8 cellular contexts compared by ENCODE assay signal in the genomic region with DNA sequence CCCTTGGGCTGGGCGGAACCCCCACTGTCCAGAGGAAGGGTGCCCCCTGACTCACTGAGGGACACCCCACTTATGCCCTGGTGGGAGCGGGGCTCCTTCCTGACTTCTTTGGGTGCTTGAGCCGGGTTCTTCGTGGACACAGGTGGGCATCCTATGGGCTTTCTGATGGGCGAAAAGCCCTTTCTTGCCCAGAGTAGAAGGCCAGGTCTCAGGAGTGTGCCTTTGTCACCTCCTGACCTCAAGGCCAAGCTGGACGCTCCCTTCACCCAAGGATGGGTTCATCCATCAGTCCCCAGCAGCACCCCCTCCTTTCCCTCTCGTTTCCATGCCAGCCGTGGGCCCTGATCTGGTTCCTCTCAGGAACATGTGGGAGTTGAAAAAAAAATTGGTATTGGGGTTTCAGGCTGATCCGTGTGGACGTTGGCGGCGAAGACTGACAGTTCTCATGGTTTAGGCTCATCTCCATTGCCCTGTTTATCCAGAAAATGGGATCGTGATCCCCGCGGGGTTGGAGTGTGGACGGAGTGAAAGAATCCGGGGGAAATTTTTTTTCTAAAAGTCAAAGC. TPM values are rescaled to one million over a fixed set of nuclear protein-coding genes. Genes with fewer than 3 reads are reported as not detected.
DNase-seq lines count a peak whose midpoint lies in the region; ATAC-seq and TF ChIP-seq lines count a peak whose summit lies in the region.

No MANE protein-coding gene starts in this region.

- H3K27ac ChIP-seq in brain microvascular endothelial cell, result peak overlapping the region; percentile 74

- peaks cover 24% of the 10 kb centered on the region for H3K4me1 Mint-ChIP-seq in Caco-2 (ENCODE audit: low read depth, unreplicated experiment)

- DNase-seq in Caco-2 (no peak), KBM-7 (peak; percentile 30), brain microvascular endothelial cell (no peak), mucosa of descending colon (no peak), HCEC 1CT (no peak), GM19238 (ENCODE audit: insufficient read length, low spot score) (no peak), NCI-H524 treated with DMSO at 0.1 percent for 48 hours (lab: John Stamatoyannopoulos, UW) (no peak)

- H3K27me3 Mint-ChIP-seq in Caco-2 (ENCODE audit: insufficient read depth, unreplicated experiment), result no peaks in the 10 kb centered on the region

- ATAC-seq in mucosa of descending colon (no peak), HG03280 (IDR thresholded peaks at IDR 0.05; ENCODE audit: unreplicated experiment) (no peak)

- CTCF ChIA-PET in Caco-2 (lab: Charles Lee), result interaction anchor here (2.1 to 3.2 kb wide), 2 partner anchors 12 to 125 kb away, joined by 8 to 10 read pairs; no protein-coding TSS in a partner anchor

- H3K9me3 ChIP-seq in Caco-2 (no peaks in the 10 kb centered on the region), mucosa of descending colon (no peaks in the 10 kb centered on the region)

- intact Hi-C loops in Caco-2 (cut with micrococcal nuclease; ENCODE audit: unreplicated experiment), result loop anchor here (5.0 kb wide), 1 partner anchor 49 kb away; no protein-coding TSS in a partner anchor
- intact Hi-C loops in mucosa of descending colon (cut with DNase I, micrococcal nuclease), result loop anchor here in 1 of 2 donors (10.0 kb wide), 1 partner anchor 46 kb away; no protein-coding TSS in a partner anchor

- TF ChIP-seq CTCF in Caco-2 (IDR thresholded peaks at IDR 0.05; ENCODE audit: insufficient read depth in 1 of 2, low read depth in 1 of 2, low read length in 1 of 2, severe bottlenecking in 1 of 2, unreplicated experiment in 1 of 2) (no peak), brain microvascular endothelial cell (IDR thresholded peaks at IDR 0.05; ENCODE audit: low read depth, low read length, missing control alignments) (no peak), mucosa of descending colon (IDR thresholded peaks at IDR 0.05) (no peak)

- H3K27me3 ChIP-seq in Caco-2 (replicated peaks; ENCODE audit: control insufficient read depth, insufficient read depth, low read length) (no peaks in the 10 kb centered on the region), brain microvascular endothelial cell (replicated peaks) (no peaks in the 10 kb centered on the region)

- H3K9me3 Mint-ChIP-seq in Caco-2 (ENCODE audit: unreplicated experiment), result no peaks in the 10 kb centered on the region

- H3K36me3 ChIP-seq in Caco-2 (ENCODE audit: control insufficient read depth, insufficient read depth, low read length), result no peaks in the 10 kb centered on the region
- H3K36me3 ChIP-seq in brain microvascular endothelial cell (replicated peaks), result no peaks in the 10 kb centered on the region
- H3K36me3 ChIP-seq in mucosa of descending colon (ENCODE audit: low read depth), result peaks cover 4% of the 10 kb centered on the region

- H3K36me3 Mint-ChIP-seq in Caco-2 (ENCODE audit: insufficient read depth, unreplicated experiment), result peaks cover 6% of the 10 kb centered on the region

- POLR2A ChIA-PET in Caco-2 (lab: Charles Lee), result interaction anchor here (0.6 to 1.8 kb wide), 5 partner anchors 9 to 298 kb away, joined by 3 to 7 read pairs (median 4); no protein-coding TSS in a partner anchor

- in situ Hi-C loops in KBM-7 (cut with MboI; ENCODE audit: low pct_unique_long_range_greater_than_20kb, low sequenced_read_pairs) (no loop called here), brain microvascular endothelial cell (cut with HindIII; ENCODE audit: low pct_ligation_motif_present, low sequenced_read_pairs) (no loop called here)

- BruUV-seq in Caco-2 (replicated peaks; lab: Mats Ljungman, UMichigan), result no TSS peak

- H3K4me1 ChIP-seq in Caco-2, result peaks cover 30% of the 10 kb centered on the region
- H3K4me1 ChIP-seq in mucosa of descending colon (ENCODE audit: low read depth), result peaks cover 58% of the 10 kb centered on the region

- H3K4me3 Mint-ChIP-seq in Caco-2 (ENCODE audit: unreplicated experiment), result no peak overlapping the region

- H3K4me3 ChIP-seq in Caco-2 (ENCODE audit: low read depth, low read length) (peak overlapping the region; percentile 77), brain microvascular endothelial cell (ENCODE audit: low read depth, low read length) (peak overlapping the region; percentile 84), mucosa of descending colon (peak overlapping the region; percentile 65)

- H3K27ac Mint-ChIP-seq in Caco-2 (ENCODE audit: unreplicated experiment), result peak overlapping the region; percentile 63

RNA-seq across cellular contexts. Expression of a gene that starts 0.7 kb away (rescaled TPM):
- total RNA-seq in Caco-2 (2022) (16.5 and 18.5 TPM in 2 replicates), mucosa of descending colon (10 to 100 TPM; 19.1 to 27.3 (median 21.3) TPM)

RNA-seq across cellular contexts. Expression of a gene that starts 1.6 kb away (rescaled TPM):
- total RNA-seq in Caco-2 (2022) (8.5 and 8.6 TPM in 2 replicates), mucosa of descending colon (10 to 100 TPM; 10.4 to 12.6 (median 11.9) TPM)

RNA-seq across cellular contexts. Expression of a gene that starts 58.8 kb away (rescaled TPM):
- total RNA-seq in Caco-2 (2022) (114 and 123 TPM in 2 replicates), mucosa of descending colon (10 to 100 TPM; 65.3 to 99.7 (median 90.6) TPM)
